Comparison of ENCODE assay signal across 8 cellular contexts in genomic region chr14:35687335-35687939, GRCh38.
DNase-seq lines count a peak whose midpoint lies in the region; ATAC-seq and TF ChIP-seq lines count a peak whose summit lies in the region.

No MANE protein-coding gene starts in this region.

- no peaks in the 10 kb centered on the region for H3K9me3 Mint-ChIP-seq in osteocyte (ENCODE audit: unreplicated experiment)

- no peak for ATAC-seq in HG02763 (IDR thresholded peaks at IDR 0.05; ENCODE audit: unreplicated experiment)

- H3K27ac ChIP-seq in VCaP: no peak overlapping the region

- H3K27me3 Mint-ChIP-seq in osteocyte (ENCODE audit: unreplicated experiment): no peaks in the 10 kb centered on the region

- H3K4me3 ChIP-seq in H7 (ENCODE audit: insufficient read depth, low read depth, low read length) (no peak overlapping the region), fibroblast of mammary gland (ENCODE audit: control insufficient read depth, low read depth, low read length) (no peak overlapping the region)

- H3K4me1 Mint-ChIP-seq in osteocyte (ENCODE audit: unreplicated experiment): peaks cover 11% of the 10 kb centered on the region

- TF ChIP-seq CTCF in VCaP (conservative IDR thresholded peaks at IDR 0.05) (peak; percentile 97), fibroblast of mammary gland (conservative IDR thresholded peaks at IDR 0.05; ENCODE audit: control insufficient read depth, insufficient read depth, low read depth, low read length) (peak; percentile 88), osteocyte (IDR thresholded peaks at IDR 0.05) (peak; percentile 87)

- DNase-seq in DMS79 treated with DMSO at 0.1 percent for 48 hours (lab: John Stamatoyannopoulos, UW) (peak; percentile 78), H7 (peak; percentile 10), NCI-H187 treated with DMSO at 0.1 percent for 48 hours (lab: John Stamatoyannopoulos, UW) (peak; percentile 5), fibroblast of mammary gland (ENCODE audit: low read depth) (peak; percentile 60), osteocyte (ENCODE audit: extremely low spot score, unreplicated experiment) (no peak)
- no peak for DNase-seq in stimulated activated naive CD4-positive, alpha-beta T cell treated with Interleukin-2 at 50 U/mL for 16 hours (lab: John Stamatoyannopoulos, UW)

- peaks cover 21% of the 10 kb centered on the region for H3K36me3 Mint-ChIP-seq in osteocyte (ENCODE audit: unreplicated experiment)

- H3K27me3 ChIP-seq in H7 (ENCODE audit: control insufficient read depth, insufficient read depth, low read length): no peaks in the 10 kb centered on the region

- H3K4me3 Mint-ChIP-seq in osteocyte (ENCODE audit: unreplicated experiment): no peak overlapping the region

- H3K27ac Mint-ChIP-seq in osteocyte (ENCODE audit: unreplicated experiment): no peak overlapping the region

- H3K36me3 ChIP-seq in H7 (replicated peaks; ENCODE audit: control insufficient read depth, insufficient read depth, low read length): no peaks in the 10 kb centered on the region

Comparison
In these comparisons a context has a peak if more than half of its experiments do, and no peak if none do; other contexts are left out.
1. DNase-seq: peak in DMS79 treated with DMSO at 0.1 percent for 48 hours (single experiment), H7 (single experiment), NCI-H187 treated with DMSO at 0.1 percent for 48 hours (single experiment) and fibroblast of mammary gland (single experiment); none in osteocyte (single experiment) and stimulated activated naive CD4-positive, alpha-beta T cell treated with Interleukin-2 at 50 U/mL for 16 hours (single experiment).
2. Peak in every context shown above with its lines, with median percentiles within 50 percentile points of each other: CTCF ChIP-seq.